19 cellular contexts compared by ENCODE assay signal in the genomic region with DNA sequence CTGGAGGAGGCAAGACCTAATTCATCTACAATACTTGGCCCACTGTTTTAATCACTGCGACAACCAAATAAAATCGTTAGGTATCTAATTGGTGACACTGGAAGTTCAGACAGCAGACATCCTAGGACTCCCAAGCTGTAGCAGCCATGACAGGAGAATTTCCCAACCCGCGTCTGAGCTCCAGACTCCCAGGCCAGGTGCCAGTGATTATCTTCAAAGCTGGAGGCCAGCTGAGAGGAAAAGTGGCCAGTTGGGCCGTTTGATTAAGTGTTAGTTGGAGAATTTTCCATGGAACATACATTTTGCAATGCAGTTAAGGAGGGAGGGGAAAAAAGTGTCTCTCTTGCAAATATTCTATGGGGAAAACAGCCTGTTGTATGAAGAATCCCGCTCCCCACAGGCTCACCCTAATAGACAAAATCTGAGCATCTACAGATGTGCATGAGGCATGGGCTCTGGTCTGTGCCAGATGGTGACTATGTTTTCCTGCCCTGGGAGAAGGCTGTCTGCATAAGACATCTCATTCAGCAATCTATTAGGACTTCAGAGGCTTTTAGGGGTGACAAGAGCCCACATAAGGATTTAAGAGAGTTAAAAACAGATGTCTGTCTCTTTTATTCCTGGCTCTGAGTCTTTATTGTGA.
A peak's percentile ranks its signal among the peaks of the same experiment; 100 is the strongest.
DNase-seq lines count a peak whose midpoint lies in the region; ATAC-seq and TF ChIP-seq lines count a peak whose summit lies in the region.
"Had no signal": no experiment of that assay in that cellular context is flagged by ENCODE, and none has a peak within 500 bp of the region (broad histone marks: within the 10 kb centered on the region; RNA-seq: fewer than 3 reads in every experiment).

No MANE protein-coding gene starts in this region.

- H3K4me3 ChIP-seq in AG10803 (ENCODE audit: low read length), result no peak overlapping the region
- H3K4me3 ChIP-seq in hepatocyte, result no peak overlapping the region
- H3K4me3 ChIP-seq in spleen, result no peak overlapping the region
- H3K4me3 ChIP-seq: A549; BLaER1 treated with 17β-estradiol and CSF1 and Interleukin-3, amounts not matched to agents 10 nM and 100 nM; K562; MG63 had no signal

- intact Hi-C loops in spleen (cut with DNase I; ENCODE audit: low total_unique reads), result no loop called here

- no peak for TF ChIP-seq POLR2A in spleen (IDR thresholded peaks at IDR 0.05)

- no peak overlapping the region for H3K4me2 ChIP-seq in hepatocyte
- H3K4me2 ChIP-seq: A549; BLaER1 treated with 17β-estradiol and CSF1 and Interleukin-3, amounts not matched to agents 10 nM and 100 nM had no signal

- no peak overlapping the region for H2AFZ ChIP-seq in hepatocyte

- no peaks in the 10 kb centered on the region for H4K20me1 ChIP-seq in hepatocyte (ENCODE audit: insufficient read depth, poor library complexity, severe bottlenecking)
- H4K20me1 ChIP-seq: BLaER1 treated with 17β-estradiol and CSF1 and Interleukin-3, amounts not matched to agents 10 nM and 100 nM had no signal

- peak; percentile 60 for DNase-seq in AG10803 (ENCODE audit: low read depth)
- peak; percentile 84 for DNase-seq in DMS 273 treated with DMSO at 0.1 percent for 48 hours (lab: John Stamatoyannopoulos, UW)
- peak; percentile 7 for DNase-seq in fibroblast of gingiva (ENCODE audit: low read depth)
- peak; percentile 17 for DNase-seq in hepatocyte (ENCODE audit: low spot score)
- DNase-seq in activated CD8-positive, alpha-beta memory T cell treated with anti-CD3 and anti-CD28 coated beads, Interleukin-2, amount 50 U/mL, for 48 hours, result no peak
- DNase-seq in spleen, result no peak
- DNase-seq: Caco-2; CD4-positive, alpha-beta memory T cell; DMS153; MG63; NCI-H1417 treated with DMSO at 0.1 percent for 48 hours; NCI-H187; NCI-H510A treated with DMSO at 0.1 percent for 48 hours; NCI-H82 had no signal

- H3K27ac ChIP-seq in hepatocyte (no peak overlapping the region), spleen (no peak overlapping the region)
- H3K27ac ChIP-seq: A549; BLaER1 treated with 17β-estradiol and CSF1 and Interleukin-3, amounts not matched to agents 10 nM and 100 nM had no signal

- H3K27me3 ChIP-seq in hepatocyte (no peaks in the 10 kb centered on the region), spleen (replicated peaks in 1 of 7) (no peaks in the 10 kb centered on the region)
- H3K27me3 ChIP-seq: BLaER1 treated with 17β-estradiol and CSF1 and Interleukin-3, amounts not matched to agents 10 nM and 100 nM; MG63 had no signal

- no peaks in the 10 kb centered on the region for H3K36me3 ChIP-seq in hepatocyte (replicated peaks; ENCODE audit: insufficient read depth, low read depth)
- H3K36me3 ChIP-seq in spleen, result no peaks in the 10 kb centered on the region
- H3K36me3 ChIP-seq: BLaER1 treated with 17β-estradiol and CSF1 and Interleukin-3, amounts not matched to agents 10 nM and 100 nM; MG63 had no signal

- no peaks in the 10 kb centered on the region for H3K9me2 ChIP-seq in hepatocyte (replicated peaks; ENCODE audit: insufficient read depth)

- WGBS in hepatocyte (ENCODE audit: low lambda C conversion rate, missing lambda C conversion rate), result 65% methylated on average over 6 of the region's 6 CpGs
- 68 to 87% (median 74%) methylated on average over 6 of the region's 6 CpGs for WGBS in spleen, 5 donors

- H3K4me1 ChIP-seq in hepatocyte (ENCODE audit: insufficient read depth), result no peaks in the 10 kb centered on the region
- no peaks in the 10 kb centered on the region for H3K4me1 ChIP-seq in spleen

- TF ChIP-seq CTCF in AG10803 (conservative IDR thresholded peaks at IDR 0.05; ENCODE audit: low read length) (no peak), hepatocyte (IDR thresholded peaks at IDR 0.05; ENCODE audit: poor library complexity) (no peak), spleen (IDR thresholded peaks at IDR 0.05 in 8 of 11, conservative IDR thresholded peaks at IDR 0.05 in 3 of 11) (no peak)

- no peaks in the 10 kb centered on the region for H3K9me3 ChIP-seq in hepatocyte (ENCODE audit: low read depth)
- H3K9me3 ChIP-seq in spleen, result no peaks in the 10 kb centered on the region
- H3K9me3 ChIP-seq: A549; BLaER1 treated with 17β-estradiol and CSF1 and Interleukin-3, amounts not matched to agents 10 nM and 100 nM; Caco-2; MG63 had no signal

- H3K79me2 ChIP-seq in hepatocyte, result no peaks in the 10 kb centered on the region

- no peak for ATAC-seq in HG03442 (IDR thresholded peaks at IDR 0.05; ENCODE audit: unreplicated experiment)
- ATAC-seq: A549, K562, Panc1 had no signal

Comparison
In these comparisons a context has a peak if more than half of its experiments do, and no peak if none do; other contexts are left out.
1. DNase-seq: peak in AG10803 (single experiment), DMS 273 treated with DMSO at 0.1 percent for 48 hours (single experiment), fibroblast of gingiva (single experiment) and hepatocyte (single experiment); none in activated CD8-positive, alpha-beta memory T cell treated with anti-CD3 and anti-CD28 coated beads, Interleukin-2, amount 50 U/mL, for 48 hours (single experiment) and spleen (single experiment).